ENCODE assay signal across 26 cellular contexts in genomic region chr16:23566724-23567123, GRCh38.
"Had no signal": no experiment of that assay in that cellular context is flagged by ENCODE, and none has a peak within 500 bp of the region (broad histone marks: within the 10 kb centered on the region; RNA-seq: fewer than 3 reads in every experiment).

No MANE protein-coding gene starts in this region.

- H3K27me3 Mint-ChIP-seq: activated naive CD4-positive, alpha-beta T cell treated with anti-CD3 and anti-CD28 coated beads, Interleukin-2, amount 50 U/mL, for 24 hours; T-helper 17 cell had no signal

- H3K27ac Mint-ChIP-seq: activated CD8-positive, alpha-beta T cell treated with anti-CD3 and anti-CD28 coated beads, Interleukin-2, amount 10 ng/mL, durations not matched to agents 7 days and 5 days; activated naive CD4-positive, alpha-beta T cell treated with anti-CD3 and anti-CD28 coated beads, Interleukin-2, amount 50 U/mL, for 24 hours; activated T-helper 1 cell treated with anti-CD3 and anti-CD28 coated beads, Interleukin-12 subunit alpha, Interleukin-12 subunit beta, Interleukin-2, Interleukin-4 antibody, amounts not matched to agents 30 ng/mL and 10 ng/mL and 1 ng/mL, durations not matched to agents 14 hours and 24 hours and 36 hours; T-helper 17 cell; WTC11 had no signal

- DNase-seq: activated CD4-positive, alpha-beta T cell treated with anti-CD3 and anti-CD28 coated beads for 48 hours; activated CD4-positive, alpha-beta T cell treated with anti-CD3 and anti-CD28 coated beads, Interleukin-2, amount 50 U/mL, for 4 hours; activated CD4-positive, CD25-positive, alpha-beta regulatory T cell treated with anti-CD3 and anti-CD28 coated beads, Interleukin-2, amount 50 U/mL, for 72 hours; activated CD8-positive, alpha-beta memory T cell treated with anti-CD3 and anti-CD28 coated beads, Interleukin-2, amount 50 U/mL, for 48 hours; activated CD8-positive, alpha-beta T cell treated with anti-CD3 and anti-CD28 coated beads, Interleukin-2, amount 10 ng/mL, durations not matched to agents 7 days and 5 days; activated effector memory CD4-positive, alpha-beta T cell treated with Interleukin-2 at 50 U/mL for 16 hours; activated naive CD4-positive, alpha-beta T cell; activated T-cell treated with anti-CD3 and anti-CD28 coated beads, Interleukin-2, amount 50 U/mL, for 1 hour; aorta; body of pancreas; MM.1S; NCI-H1105; NCI-H1436 treated with DMSO at 0.1 percent for 48 hours; NCI-H187; NCI-H2081; NCI-H510A treated with DMSO at 0.1 percent for 48 hours; NCI-H69; NK-92 treated with Interleukin-12 subunit alpha and Interleukin-12 subunit beta, amount 100 ng/mL, for 24 hours; OCI-M1; Peyer's patch; SHP77 treated with DMSO at 0.1 percent for 48 hours; T-helper 17 cell; T-helper 9 cell had no signal

- H3K9me3 ChIP-seq: body of pancreas, Peyer's patch had no signal

- H3K4me1 Mint-ChIP-seq: activated naive CD4-positive, alpha-beta T cell treated with anti-CD3 and anti-CD28 coated beads, Interleukin-2, amount 50 U/mL, for 24 hours; WTC11 had no signal

- H3K27ac ChIP-seq: body of pancreas, Peyer's patch had no signal

- H3K9me3 Mint-ChIP-seq: activated naive CD4-positive, alpha-beta T cell treated with anti-CD3 and anti-CD28 coated beads, Interleukin-2, amount 50 U/mL, for 24 hours; activated T-helper 1 cell treated with anti-CD3 and anti-CD28 coated beads, Interleukin-12 subunit alpha, Interleukin-12 subunit beta, Interleukin-2, Interleukin-4 antibody, amounts not matched to agents 30 ng/mL and 10 ng/mL and 1 ng/mL, durations not matched to agents 14 hours and 24 hours and 36 hours; WTC11 had no signal

- H3K4me1 ChIP-seq: body of pancreas had no signal

- H3K27me3 ChIP-seq: body of pancreas, Peyer's patch had no signal

- H3K4me3 Mint-ChIP-seq: activated CD8-positive, alpha-beta T cell treated with anti-CD3 and anti-CD28 coated beads, Interleukin-2, amount 10 ng/mL, durations not matched to agents 7 days and 5 days; activated naive CD4-positive, alpha-beta T cell treated with anti-CD3 and anti-CD28 coated beads, Interleukin-2, amount 50 U/mL, for 24 hours; activated T-helper 1 cell treated with anti-CD3 and anti-CD28 coated beads, Interleukin-12 subunit alpha, Interleukin-12 subunit beta, Interleukin-2, Interleukin-4 antibody, amounts not matched to agents 30 ng/mL and 10 ng/mL and 1 ng/mL, durations not matched to agents 14 hours and 24 hours and 36 hours; T-helper 17 cell; WTC11 had no signal

- H3K4me3 ChIP-seq: body of pancreas, Peyer's patch had no signal

- ATAC-seq: activated CD8-positive, alpha-beta T cell treated with anti-CD3 and anti-CD28 coated beads, Interleukin-2, amount 10 ng/mL, durations not matched to agents 7 days and 5 days; body of pancreas; T-helper 17 cell; WTC11 had no signal
